Comparison of ENCODE assay signal across 15 cellular contexts in genomic region chr1:116981521-116982037, GRCh38.
"Had no signal": no experiment of that assay in that cellular context is flagged by ENCODE, and none has a peak within 500 bp of the region (broad histone marks: within the 10 kb centered on the region; RNA-seq: fewer than 3 reads in every experiment).

No MANE protein-coding gene starts in this region.

- H3K36me3 ChIP-seq: adrenal gland, cardiac muscle cell, colonic mucosa, ovary, tibial artery, uterus had no signal

- ATAC-seq: sciatic nerve had no signal

- H3K4me3 ChIP-seq: adrenal gland, cardiac muscle cell, colonic mucosa, ovary, tibial artery, uterus had no signal

- DNase-seq: activated CD4-positive, alpha-beta T cell treated with anti-CD3 and anti-CD28 coated beads, Interleukin-2, amount 50 U/mL, for 48 hours; activated CD4-positive, CD25-positive, alpha-beta regulatory T cell treated with anti-CD3 and anti-CD28 coated beads, Interleukin-2, amount 50 U/mL, for 72 hours; activated effector memory CD4-positive, alpha-beta T cell treated with Interleukin-2 at 50 U/mL for 16 hours; activated T-cell treated with anti-CD3 and anti-CD28 coated beads, Interleukin-2, amount 50 U/mL, for 1 hour; glutamatergic neuron; ovary; stimulated activated CD4-positive, alpha-beta T cell treated with anti-CD3 and anti-CD28 coated beads, Interleukin-2, amount 100 ng/mL, for 24 hours; tibial artery; uterus had no signal

- H3K4me3 Mint-ChIP-seq: activated naive CD4-positive, alpha-beta T cell treated with anti-CD3 and anti-CD28 coated beads, Interleukin-2, amount 50 U/mL, for 24 hours had no signal

- H3K9me3 ChIP-seq: adrenal gland, colonic mucosa, ovary, tibial artery, uterus had no signal

- H3K4me1 ChIP-seq: uterus had no signal

- FAIRE-seq: endometrium had no signal

- H3K27me3 Mint-ChIP-seq: activated naive CD4-positive, alpha-beta T cell treated with anti-CD3 and anti-CD28 coated beads, Interleukin-2, amount 50 U/mL, for 24 hours had no signal

- H3K27me3 ChIP-seq: adrenal gland, cardiac muscle cell, colonic mucosa, ovary, tibial artery, uterus had no signal

- H3K27ac ChIP-seq: cardiac muscle cell, colonic mucosa, ovary, tibial artery, uterus had no signal

- H3K27ac Mint-ChIP-seq: activated naive CD4-positive, alpha-beta T cell treated with anti-CD3 and anti-CD28 coated beads, Interleukin-2, amount 50 U/mL, for 24 hours had no signal
